9 cellular contexts compared by ENCODE assay signal in the genomic region with DNA sequence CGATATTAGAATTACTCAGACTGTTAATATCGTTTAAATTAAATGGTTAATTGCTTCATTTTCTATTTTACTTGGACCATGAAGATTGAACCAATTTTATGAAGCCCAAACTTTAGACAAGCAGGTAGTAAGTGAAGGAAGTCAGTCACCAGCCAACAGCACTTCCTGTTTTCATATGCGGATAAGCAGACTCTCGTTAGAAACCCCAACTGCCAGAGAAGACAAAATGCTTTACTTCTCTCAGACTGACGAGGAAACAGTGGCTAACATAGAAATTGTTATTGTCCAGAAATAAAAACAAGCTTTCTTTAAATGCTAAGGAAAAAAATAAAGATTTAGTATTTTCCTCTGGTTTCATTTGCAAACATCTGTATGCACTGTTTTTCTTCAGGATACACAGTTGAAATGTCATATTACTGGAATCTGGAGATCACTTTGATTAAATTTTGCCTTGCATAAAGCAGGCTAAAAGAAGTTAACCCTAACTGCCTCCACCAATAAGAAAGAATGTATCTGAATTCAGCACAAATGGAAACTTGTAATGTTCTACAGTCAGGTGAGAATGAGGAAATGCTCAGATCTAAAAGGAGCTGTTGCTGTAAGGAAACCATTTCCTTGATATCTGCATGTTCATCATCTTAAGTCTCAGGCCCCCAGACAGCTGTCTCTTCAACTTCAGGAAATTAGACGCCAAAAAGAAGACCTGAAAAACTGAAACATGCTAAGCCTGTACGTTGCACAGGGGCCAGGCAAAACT.
DNase-seq lines count a peak whose midpoint lies in the region; ATAC-seq and TF ChIP-seq lines count a peak whose summit lies in the region.
"Had no signal": no experiment of that assay in that cellular context is flagged by ENCODE, and none has a peak within 500 bp of the region (broad histone marks: within the 10 kb centered on the region; RNA-seq: fewer than 3 reads in every experiment).

No MANE protein-coding gene starts in this region.

- H3K4me1 ChIP-seq in SK-N-SH (ENCODE audit: control insufficient read depth in 1 of 2, insufficient read depth in 2 of 2, low read depth in 1 of 2, low read length in 1 of 2) (no peaks in the 10 kb centered on the region), gastroesophageal sphincter (no peaks in the 10 kb centered on the region)
- H3K4me1 ChIP-seq: parathyroid adenoma had no signal

- H3K27me3 ChIP-seq in SK-N-SH (ENCODE audit: insufficient read depth) (no peaks in the 10 kb centered on the region), gastroesophageal sphincter (no peaks in the 10 kb centered on the region)

- peak; percentile 9 for DNase-seq in activated CD4-positive, alpha-beta T cell treated with anti-CD3 and anti-CD28 coated beads for 36 hours
- DNase-seq in activated CD4-positive, alpha-beta T cell treated with anti-CD3 and anti-CD28 coated beads for 1 hour: no peak
- DNase-seq in activated CD4-positive, alpha-beta memory T cell treated with anti-CD3 and anti-CD28 coated beads for 36 hours: no peak
- DNase-seq in stimulated activated naive B cell treated with anti-CD40 and anti-IgM and Interleukin-4, amounts not matched to agents 10 μg/mL and 1 μg/mL and 100 μg/mL, for 72 hours: no peak
- DNase-seq in SK-N-SH: no peak

- H3F3A ChIP-seq in SK-N-SH (replicated peaks; ENCODE audit: insufficient read depth): no peaks in the 10 kb centered on the region

- CTCF ChIA-PET in activated CD4-positive, alpha-beta T cell treated with anti-CD3 and anti-CD28 coated beads for 36 hours (lab: Charles Lee): interaction anchor here (0.6 to 1.2 kb wide), 2 partner anchors 47 to 153 kb away, joined by 3 to 5 read pairs; no protein-coding TSS in a partner anchor
- CTCF ChIA-PET in activated CD4-positive, alpha-beta memory T cell treated with anti-CD3 and anti-CD28 coated beads for 36 hours (lab: Charles Lee): interaction anchor here (1.1 kb wide), 1 partner anchor 108 kb away, joined by 3 read pairs; no protein-coding TSS in a partner anchor
- CTCF ChIA-PET in SK-N-SH (lab: Yijun Ruan, JAX): interaction anchor here (1.0 kb wide), 1 partner anchor 9 kb away, joined by 3 read pairs; no protein-coding TSS in a partner anchor

- H3K4me3 Mint-ChIP-seq in activated CD4-positive, alpha-beta T cell treated with anti-CD3 and anti-CD28 coated beads for 36 hours: peak overlapping the region; percentile 48
- peak overlapping the region; percentile 64 for H3K4me3 Mint-ChIP-seq in activated CD4-positive, alpha-beta memory T cell treated with anti-CD3 and anti-CD28 coated beads for 36 hours
- H3K4me3 Mint-ChIP-seq in stimulated activated naive B cell treated with anti-CD40 and anti-IgM and Interleukin-4, amounts not matched to agents 10 μg/mL and 1 μg/mL and 100 μg/mL, for 72 hours: peak overlapping the region; percentile 44 to 65

- H3K79me2 ChIP-seq in SK-N-SH (ENCODE audit: insufficient read depth): no peaks in the 10 kb centered on the region
- H3K79me2 ChIP-seq: parathyroid adenoma had no signal

- ATAC-seq in activated CD4-positive, alpha-beta T cell treated with anti-CD3 and anti-CD28 coated beads for 36 hours: peak; percentile 82
- ATAC-seq in HG03139 (IDR thresholded peaks at IDR 0.05; ENCODE audit: unreplicated experiment) (peak; percentile 67), gastroesophageal sphincter (no peak), GM18870 (IDR thresholded peaks at IDR 0.05; ENCODE audit: unreplicated experiment) (no peak)
- ATAC-seq in stimulated activated naive B cell treated with anti-CD40 and anti-IgM and Interleukin-4, amounts not matched to agents 10 μg/mL and 1 μg/mL and 100 μg/mL, for 72 hours (replicated peaks): peak; percentile 80 to 85

- H3K9me3 Mint-ChIP-seq in activated CD4-positive, alpha-beta T cell treated with anti-CD3 and anti-CD28 coated beads for 36 hours (ENCODE audit: low read depth): peaks cover 3% of the 10 kb centered on the region
- no peaks in the 10 kb centered on the region for H3K9me3 Mint-ChIP-seq in activated CD4-positive, alpha-beta memory T cell treated with anti-CD3 and anti-CD28 coated beads for 36 hours
- H3K9me3 Mint-ChIP-seq in stimulated activated naive B cell treated with anti-CD40 and anti-IgM and Interleukin-4, amounts not matched to agents 10 μg/mL and 1 μg/mL and 100 μg/mL, for 72 hours: peaks cover 11 to 17% of the 10 kb centered on the region in 2 donors

- intact Hi-C loops in activated CD4-positive, alpha-beta T cell treated with anti-CD3 and anti-CD28 coated beads for 36 hours (cut with DNase I, micrococcal nuclease): loop anchor here in 1 of 2 experiments (2.0 kb wide), 1 partner anchor 59 kb away; no protein-coding TSS in a partner anchor
- intact Hi-C loops in activated CD4-positive, alpha-beta memory T cell treated with anti-CD3 and anti-CD28 coated beads for 36 hours (cut with micrococcal nuclease): loop anchor here (1.0 to 5.0 kb wide), 7 partner anchors 11 to 1056 kb away; partner anchors contain the start of genes HSPA13 and SAMSN1

- TF ChIP-seq POLR2A in gastroesophageal sphincter (IDR thresholded peaks at IDR 0.05): no peak

- peak overlapping the region; percentile 92 for H3K27ac Mint-ChIP-seq in activated CD4-positive, alpha-beta T cell treated with anti-CD3 and anti-CD28 coated beads for 36 hours
- H3K27ac Mint-ChIP-seq in activated CD4-positive, alpha-beta memory T cell treated with anti-CD3 and anti-CD28 coated beads for 36 hours: peak overlapping the region; percentile 94
- H3K27ac Mint-ChIP-seq in stimulated activated naive B cell treated with anti-CD40 and anti-IgM and Interleukin-4, amounts not matched to agents 10 μg/mL and 1 μg/mL and 100 μg/mL, for 72 hours: peak overlapping the region; percentile 93

- POLR2A ChIA-PET in activated CD4-positive, alpha-beta T cell treated with anti-CD3 and anti-CD28 coated beads for 36 hours (lab: Charles Lee): no interaction called here
- POLR2A ChIA-PET in activated CD4-positive, alpha-beta memory T cell treated with anti-CD3 and anti-CD28 coated beads for 36 hours (lab: Charles Lee): interaction anchor here (1.1 kb wide), 1 partner anchor 73 kb away, joined by 3 read pairs; no protein-coding TSS in a partner anchor
- POLR2A ChIA-PET in SK-N-SH (lab: Yijun Ruan, JAX): no interaction called here

- TF ChIP-seq CTCF in SK-N-SH (IDR thresholded peaks at IDR 0.05) (no peak), gastroesophageal sphincter (IDR thresholded peaks at IDR 0.05) (no peak)

- no peak overlapping the region for H3K9ac ChIP-seq in SK-N-SH
- H3K9ac ChIP-seq: parathyroid adenoma had no signal

- no peaks in the 10 kb centered on the region for H3K27me3 Mint-ChIP-seq in activated CD4-positive, alpha-beta T cell treated with anti-CD3 and anti-CD28 coated beads for 36 hours
- H3K27me3 Mint-ChIP-seq in activated CD4-positive, alpha-beta memory T cell treated with anti-CD3 and anti-CD28 coated beads for 36 hours: no peaks in the 10 kb centered on the region
- H3K27me3 Mint-ChIP-seq in stimulated activated naive B cell treated with anti-CD40 and anti-IgM and Interleukin-4, amounts not matched to agents 10 μg/mL and 1 μg/mL and 100 μg/mL, for 72 hours: no peaks in the 10 kb centered on the region

- H2AFZ ChIP-seq in SK-N-SH (ENCODE audit: low read depth): no peak overlapping the region
- H2AFZ ChIP-seq: parathyroid adenoma had no signal

- peaks cover 2% of the 10 kb centered on the region for H3K36me3 Mint-ChIP-seq in activated CD4-positive, alpha-beta T cell treated with anti-CD3 and anti-CD28 coated beads for 36 hours (ENCODE audit: low read depth)
- H3K36me3 Mint-ChIP-seq in activated CD4-positive, alpha-beta memory T cell treated with anti-CD3 and anti-CD28 coated beads for 36 hours: no peaks in the 10 kb centered on the region
- H3K36me3 Mint-ChIP-seq in stimulated activated naive B cell treated with anti-CD40 and anti-IgM and Interleukin-4, amounts not matched to agents 10 μg/mL and 1 μg/mL and 100 μg/mL, for 72 hours: peaks cover 13 to 29% of the 10 kb centered on the region in 2 donors

- H3K36me3 ChIP-seq in SK-N-SH (replicated peaks in 1 of 2; ENCODE audit: control insufficient read depth in 1 of 2, insufficient read depth in 2 of 2, low read length in 1 of 2) (no peaks in the 10 kb centered on the region), gastroesophageal sphincter (no peaks in the 10 kb centered on the region)

- no peaks in the 10 kb centered on the region for H3K9me2 ChIP-seq in SK-N-SH

- TF ChIP-seq RAD21 in SK-N-SH (IDR thresholded peaks at IDR 0.05; ENCODE audit: low read length): no peak

- H3K4me3 ChIP-seq in SK-N-SH (ENCODE audit: low read depth in 2 of 2, low read length in 1 of 2) (no peak overlapping the region), gastroesophageal sphincter (no peak overlapping the region)

- TF ChIP-seq EP300 in SK-N-SH (IDR thresholded peaks at IDR 0.05; ENCODE audit: borderline replicate concordance in 1 of 2, low read depth in 1 of 2, low read length in 1 of 2) (no peak), gastroesophageal sphincter (IDR thresholded peaks at IDR 0.05) (no peak)

- H3K4me2 ChIP-seq in SK-N-SH: no peak overlapping the region

- peaks cover 27% of the 10 kb centered on the region for H3K4me1 Mint-ChIP-seq in activated CD4-positive, alpha-beta T cell treated with anti-CD3 and anti-CD28 coated beads for 36 hours
- peaks cover 32% of the 10 kb centered on the region for H3K4me1 Mint-ChIP-seq in activated CD4-positive, alpha-beta memory T cell treated with anti-CD3 and anti-CD28 coated beads for 36 hours (ENCODE audit: low read depth)
- H3K4me1 Mint-ChIP-seq in stimulated activated naive B cell treated with anti-CD40 and anti-IgM and Interleukin-4, amounts not matched to agents 10 μg/mL and 1 μg/mL and 100 μg/mL, for 72 hours: peaks cover 38 to 51% of the 10 kb centered on the region in 2 donors

- H4K20me1 ChIP-seq in SK-N-SH (ENCODE audit: insufficient read depth): no peaks in the 10 kb centered on the region

- 3% methylated on average over 7 of the region's 7 CpGs for WGBS in SK-N-SH (ENCODE audit: low lambda C conversion rate)
- 53 to 59% methylated on average over 7 of the region's 7 CpGs for WGBS in gastroesophageal sphincter (ENCODE audit: low coverage in 1 of 2), 2 donors

- H3K9me3 ChIP-seq in SK-N-SH: no peaks in the 10 kb centered on the region
- H3K9me3 ChIP-seq in gastroesophageal sphincter: no peaks in the 10 kb centered on the region

- H3K27ac ChIP-seq in SK-N-SH (ENCODE audit: low read depth in 2 of 2, low read length in 1 of 2) (no peak overlapping the region), gastroesophageal sphincter (no peak overlapping the region)
- H3K27ac ChIP-seq: parathyroid adenoma had no signal

TF ChIP-seq in SK-N-SH, 30 proteins besides CTCF, POLR2A, EP300 and RAD21:
- TF ChIP-seq NRF1 (IDR thresholded peaks at IDR 0.05; ENCODE audit: low read depth, low read length) (no peak), TAF1 (IDR thresholded peaks at IDR 0.05; ENCODE audit: borderline replicate concordance, low read depth, low read length) (no peak)

Comparison
In these comparisons a context has a peak if more than half of its experiments do, and no peak if none do; other contexts are left out.
1. ATAC-seq: peak in activated CD4-positive, alpha-beta T cell treated with anti-CD3 and anti-CD28 coated beads for 36 hours (single experiment), HG03139 (single experiment) and stimulated activated naive B cell treated with anti-CD40 and anti-IgM and Interleukin-4, amounts not matched to agents 10 μg/mL and 1 μg/mL and 100 μg/mL, for 72 hours (2 of 2); none in gastroesophageal sphincter (single experiment) and GM18870 (single experiment).
2. Peak in every context shown above with its lines, with median percentiles within 50 percentile points of each other: H3K27ac Mint-ChIP-seq and H3K4me3 Mint-ChIP-seq.